ENCODE assay signal across 33 cellular contexts in the genomic region with DNA sequence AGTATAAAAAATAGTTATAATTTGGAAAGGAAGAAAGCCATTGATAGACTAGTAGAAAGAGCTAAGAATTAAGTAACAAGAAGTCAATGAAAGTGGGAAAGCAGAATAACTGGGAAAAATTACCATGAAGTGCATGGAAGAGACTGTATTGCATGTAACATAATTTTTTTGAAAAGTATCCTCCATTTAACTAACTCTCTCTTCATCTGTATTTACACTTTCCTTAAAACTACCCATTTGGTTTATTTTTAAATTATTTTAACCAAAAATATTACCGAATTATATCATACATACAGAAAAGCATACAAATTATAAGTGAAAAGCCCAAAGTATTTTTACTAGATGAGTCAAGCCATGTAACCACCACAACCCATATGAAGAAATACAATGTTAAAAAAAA.
DNase-seq lines count a peak whose midpoint lies in the region; ATAC-seq and TF ChIP-seq lines count a peak whose summit lies in the region.
"Had no signal": no experiment of that assay in that cellular context is flagged by ENCODE, and none has a peak within 500 bp of the region (broad histone marks: within the 10 kb centered on the region; RNA-seq: fewer than 3 reads in every experiment).

No MANE protein-coding gene starts in this region.

- no peaks in the 10 kb centered on the region for H3K9me2 ChIP-seq in SK-N-SH

- CTCF ChIA-PET in SK-N-SH (lab: Yijun Ruan, JAX): no interaction called here

- H3K4me1 ChIP-seq in SK-N-SH (ENCODE audit: control insufficient read depth in 1 of 2, insufficient read depth in 2 of 2, low read depth in 1 of 2, low read length in 1 of 2) (no peaks in the 10 kb centered on the region; a peak in 1 of 4 replicates), KMS-11 (ENCODE audit: low read depth, poor library complexity, severe bottlenecking) (peaks cover 100% of the 10 kb centered on the region), smooth muscle cell (ENCODE audit: low read depth) (no peaks in the 10 kb centered on the region), ovary (ENCODE audit: insufficient read depth) (no peaks in the 10 kb centered on the region)
- H3K4me1 ChIP-seq: A549, BE2C, Caco-2 had no signal

- TF ChIP-seq POLR2A in ovary (IDR thresholded peaks at IDR 0.05): no peak

- POLR2A ChIA-PET in SK-N-SH (lab: Yijun Ruan, JAX): no interaction called here

- no peak overlapping the region for H3K9ac ChIP-seq in SK-N-SH
- no peak overlapping the region for H3K9ac ChIP-seq in KMS-11
- H3K9ac ChIP-seq in smooth muscle cell (ENCODE audit: low read depth): no peak overlapping the region
- H3K9ac ChIP-seq: BLaER1; BLaER1 treated with 17β-estradiol and CSF1 and Interleukin-3, amounts not matched to agents 10 nM and 100 nM had no signal

- H3K79me2 ChIP-seq in SK-N-SH (ENCODE audit: insufficient read depth) (no peaks in the 10 kb centered on the region), KMS-11 (ENCODE audit: insufficient read depth, low read depth) (no peaks in the 10 kb centered on the region), smooth muscle cell (ENCODE audit: low read depth) (no peaks in the 10 kb centered on the region)

- ATAC-seq in SK-N-SH treated with all-trans-retinoic acid at 6 μM for 48 hours (no peak), GM18867 (IDR thresholded peaks at IDR 0.05; ENCODE audit: unreplicated experiment) (no peak)
- ATAC-seq: A549; CD8-positive, alpha-beta T cell had no signal

- H3K27ac ChIP-seq in SK-N-SH (ENCODE audit: low read depth in 2 of 2, low read length in 1 of 2) (no peak overlapping the region), KMS-11 (peak overlapping the region; percentile 97; the same call in 1 of the 2 replicates), smooth muscle cell (ENCODE audit: low read depth) (peak overlapping the region; percentile 72), ovary (no peak overlapping the region)
- H3K27ac ChIP-seq: 22Rv1; A549; BLaER1; BLaER1 treated with 17β-estradiol and CSF1 and Interleukin-3, amounts not matched to agents 10 nM and 100 nM; C4-2B had no signal

- no peak for TF ChIP-seq EP300 in SK-N-SH (IDR thresholded peaks at IDR 0.05; ENCODE audit: borderline replicate concordance in 1 of 2, low read depth in 1 of 2, low read length in 1 of 2)
- no peak for TF ChIP-seq EP300 in ovary (IDR thresholded peaks at IDR 0.05)

- no peaks in the 10 kb centered on the region for H3K9me3 ChIP-seq in SK-N-SH
- H3K9me3 ChIP-seq in smooth muscle cell (replicated peaks; ENCODE audit: low read depth): peaks cover 4% of the 10 kb centered on the region
- no peaks in the 10 kb centered on the region for H3K9me3 ChIP-seq in ovary
- H3K9me3 ChIP-seq: A549, BE2C, BLaER1 had no signal

- H3F3A ChIP-seq in SK-N-SH (replicated peaks; ENCODE audit: insufficient read depth) (no peaks in the 10 kb centered on the region), smooth muscle cell (ENCODE audit: low read depth) (peaks cover 6% of the 10 kb centered on the region)

- WGBS in SK-N-SH (ENCODE audit: low lambda C conversion rate): 23% methylated on average over 1 of the region's 1 CpG
- 84% methylated on average over 1 of the region's 1 CpG for WGBS in smooth muscle cell (ENCODE audit: low lambda C conversion rate)
- 77 to 100% (median 91%) methylated on average over 1 of the region's 1 CpG for WGBS in ovary, 3 donors

- intact Hi-C loops in ovary (cut with DNase I): no loop called here

- no peak for TF ChIP-seq CTCF in SK-N-SH (IDR thresholded peaks at IDR 0.05)
- TF ChIP-seq CTCF in KMS-11 (conservative IDR thresholded peaks at IDR 0.05; ENCODE audit: low read depth, low read length): no peak
- TF ChIP-seq CTCF in smooth muscle cell (IDR thresholded peaks at IDR 0.05; ENCODE audit: borderline replicate concordance, insufficient read depth, poor library complexity, severe bottlenecking): no peak
- TF ChIP-seq CTCF in ovary (IDR thresholded peaks at IDR 0.05): no peak

- H2AFZ ChIP-seq in SK-N-SH (ENCODE audit: low read depth) (no peak overlapping the region), KMS-11 (ENCODE audit: low read depth) (no peak overlapping the region), smooth muscle cell (ENCODE audit: low read depth) (no peak overlapping the region)

- H3K4me2 ChIP-seq in SK-N-SH: no peak overlapping the region
- H3K4me2 ChIP-seq in KMS-11: peak overlapping the region; percentile 18
- H3K4me2 ChIP-seq in smooth muscle cell: no peak overlapping the region
- H3K4me2 ChIP-seq: A549, BLaER1 had no signal

- H3K27me3 ChIP-seq in SK-N-SH (ENCODE audit: insufficient read depth) (no peaks in the 10 kb centered on the region), KMS-11 (ENCODE audit: insufficient read depth, low read depth) (no peaks in the 10 kb centered on the region), smooth muscle cell (ENCODE audit: low read depth) (no peaks in the 10 kb centered on the region), ovary (no peaks in the 10 kb centered on the region)
- H3K27me3 ChIP-seq: BE2C; BLaER1; BLaER1 treated with 17β-estradiol and CSF1 and Interleukin-3, amounts not matched to agents 10 nM and 100 nM had no signal

- H4K20me1 ChIP-seq in SK-N-SH (ENCODE audit: insufficient read depth): no peaks in the 10 kb centered on the region
- H4K20me1 ChIP-seq in KMS-11 (ENCODE audit: insufficient read depth): no peaks in the 10 kb centered on the region
- H4K20me1 ChIP-seq in smooth muscle cell (ENCODE audit: low read depth): no peaks in the 10 kb centered on the region
- H4K20me1 ChIP-seq: BLaER1; BLaER1 treated with 17β-estradiol and CSF1 and Interleukin-3, amounts not matched to agents 10 nM and 100 nM had no signal

- H3K36me3 ChIP-seq in SK-N-SH (replicated peaks in 1 of 2; ENCODE audit: control insufficient read depth in 1 of 2, insufficient read depth in 2 of 2, low read length in 1 of 2) (no peaks in the 10 kb centered on the region), KMS-11 (ENCODE audit: insufficient read depth) (no peaks in the 10 kb centered on the region), smooth muscle cell (ENCODE audit: low read depth) (no peaks in the 10 kb centered on the region), ovary (no peaks in the 10 kb centered on the region)
- H3K36me3 ChIP-seq: BE2C; BLaER1; BLaER1 treated with 17β-estradiol and CSF1 and Interleukin-3, amounts not matched to agents 10 nM and 100 nM had no signal

- DNase-seq in SK-N-SH (no peak), MV-4-11 (lab: John Stamatoyannopoulos, UW) (peak; percentile 30), smooth muscle cell (lab: John Stamatoyannopoulos, UW; ENCODE audit: unreplicated experiment) (no peak), ureter (ENCODE audit: low spot score) (no peak), ovary (no peak)
- DNase-seq: 8988T; ACHN; AML-193; BE2C; C1 segment of cervical spinal cord; Caco-2; Calu3; CD4-positive, alpha-beta memory T cell; CD4-positive, alpha-beta T cell; CD4-positive, CD25-positive, alpha-beta regulatory T cell; CD8-positive, alpha-beta memory T cell; CD8-positive, alpha-beta T cell; COR-L47; DMS 273 treated with DMSO at 0.1 percent for 48 hours; DMS153; DMS53; DMS79; DMS79 treated with DMSO at 0.1 percent for 48 hours; DND-41; EL had no signal

- TF ChIP-seq RAD21 in SK-N-SH (IDR thresholded peaks at IDR 0.05; ENCODE audit: low read length): no peak

- H3K4me3 ChIP-seq in SK-N-SH (ENCODE audit: low read depth in 2 of 2, low read length in 1 of 2) (no peak overlapping the region), KMS-11 (IDR thresholded peaks at IDR 0.05; ENCODE audit: insufficient read depth, low read depth, low read length) (no peak overlapping the region), smooth muscle cell (no peak overlapping the region), ovary (no peak overlapping the region)
- H3K4me3 ChIP-seq: A549; BLaER1; BLaER1 treated with 17β-estradiol and CSF1 and Interleukin-3, amounts not matched to agents 10 nM and 100 nM had no signal

TF ChIP-seq in SK-N-SH treated with all-trans-retinoic acid at 6 μM for 48 hours, 23 proteins besides CTCF, POLR2A, EP300 and RAD21 (continues in another document):
- TF ChIP-seq ZFP30 (CRISPR knock-in tag; IDR thresholded peaks at IDR 0.05) (peak; percentile 92), BACH2 (CRISPR knock-in tag; IDR thresholded peaks at IDR 0.05; ENCODE audit: borderline replicate concordance) (no peak), OSR1 (CRISPR knock-in tag; IDR thresholded peaks at IDR 0.05) (no peak)

TF ChIP-seq in SK-N-SH, 30 proteins besides CTCF, POLR2A, EP300 and RAD21 (continues in another document):
- TF ChIP-seq GATA2 (CRISPR knock-in tag; IDR thresholded peaks at IDR 0.05): no peak
- TF ChIP-seq, protein P1, sequence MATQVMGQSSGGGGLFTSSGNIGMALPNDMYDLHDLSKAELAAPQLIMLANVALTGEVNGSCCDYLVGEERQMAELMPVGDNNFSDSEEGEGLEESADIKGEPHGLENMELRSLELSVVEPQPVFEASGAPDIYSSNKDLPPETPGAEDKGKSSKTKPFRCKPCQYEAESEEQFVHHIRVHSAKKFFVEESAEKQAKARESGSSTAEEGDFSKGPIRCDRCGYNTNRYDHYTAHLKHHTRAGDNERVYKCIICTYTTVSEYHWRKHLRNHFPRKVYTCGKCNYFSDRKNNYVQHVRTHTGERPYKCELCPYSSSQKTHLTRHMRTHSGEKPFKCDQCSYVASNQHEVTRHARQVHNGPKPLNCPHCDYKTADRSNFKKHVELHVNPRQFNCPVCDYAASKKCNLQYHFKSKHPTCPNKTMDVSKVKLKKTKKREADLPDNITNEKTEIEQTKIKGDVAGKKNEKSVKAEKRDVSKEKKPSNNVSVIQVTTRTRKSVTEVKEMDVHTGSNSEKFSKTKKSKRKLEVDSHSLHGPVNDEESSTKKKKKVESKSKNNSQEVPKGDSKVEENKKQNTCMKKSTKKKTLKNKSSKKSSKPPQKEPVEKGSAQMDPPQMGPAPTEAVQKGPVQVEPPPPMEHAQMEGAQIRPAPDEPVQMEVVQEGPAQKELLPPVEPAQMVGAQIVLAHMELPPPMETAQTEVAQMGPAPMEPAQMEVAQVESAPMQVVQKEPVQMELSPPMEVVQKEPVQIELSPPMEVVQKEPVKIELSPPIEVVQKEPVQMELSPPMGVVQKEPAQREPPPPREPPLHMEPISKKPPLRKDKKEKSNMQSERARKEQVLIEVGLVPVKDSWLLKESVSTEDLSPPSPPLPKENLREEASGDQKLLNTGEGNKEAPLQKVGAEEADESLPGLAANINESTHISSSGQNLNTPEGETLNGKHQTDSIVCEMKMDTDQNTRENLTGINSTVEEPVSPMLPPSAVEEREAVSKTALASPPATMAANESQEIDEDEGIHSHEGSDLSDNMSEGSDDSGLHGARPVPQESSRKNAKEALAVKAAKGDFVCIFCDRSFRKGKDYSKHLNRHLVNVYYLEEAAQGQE (IDR thresholded peaks at IDR 0.05; ENCODE audit: low read depth, low read length): no peak
- TF ChIP-seq, protein P2, sequence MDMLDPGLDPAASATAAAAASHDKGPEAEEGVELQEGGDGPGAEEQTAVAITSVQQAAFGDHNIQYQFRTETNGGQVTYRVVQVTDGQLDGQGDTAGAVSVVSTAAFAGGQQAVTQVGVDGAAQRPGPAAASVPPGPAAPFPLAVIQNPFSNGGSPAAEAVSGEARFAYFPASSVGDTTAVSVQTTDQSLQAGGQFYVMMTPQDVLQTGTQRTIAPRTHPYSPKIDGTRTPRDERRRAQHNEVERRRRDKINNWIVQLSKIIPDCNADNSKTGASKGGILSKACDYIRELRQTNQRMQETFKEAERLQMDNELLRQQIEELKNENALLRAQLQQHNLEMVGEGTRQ (IDR thresholded peaks at IDR 0.05; ENCODE audit: borderline replicate concordance, low read depth, low read length): no peak

Comparison
In these comparisons a context has a peak if more than half of its experiments do, and no peak if none do; other contexts are left out.
1. H3K27ac ChIP-seq: peak in KMS-11 (single experiment) and smooth muscle cell (single experiment); none in SK-N-SH (0 of 2) and ovary (0 of 2).